ENCODE assay signal across 23 cellular contexts in the genomic region with DNA sequence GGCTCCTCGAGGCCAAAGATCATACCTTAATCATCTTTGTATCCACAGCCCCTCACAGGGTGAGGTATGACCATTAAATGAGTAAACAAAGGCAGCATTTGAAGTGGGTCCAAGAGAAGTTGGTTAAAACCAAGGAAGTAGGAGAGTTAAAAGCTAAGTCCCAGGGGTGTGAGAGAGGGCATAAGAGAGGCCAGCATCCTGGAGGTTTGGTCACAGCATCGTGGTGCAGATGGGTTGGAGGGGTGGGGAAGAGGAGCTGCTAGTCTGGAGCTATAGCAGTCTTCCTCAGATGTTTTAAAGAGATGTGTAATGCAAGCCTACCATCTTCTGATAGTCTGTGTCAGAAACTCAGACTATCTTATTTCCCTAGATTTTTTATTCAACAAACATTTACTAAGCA.
"Had no signal": no experiment of that assay in that cellular context is flagged by ENCODE, and none has a peak within 500 bp of the region (broad histone marks: within the 10 kb centered on the region; RNA-seq: fewer than 3 reads in every experiment).

No MANE protein-coding gene starts in this region.

- H3K27me3 ChIP-seq: brain microvascular endothelial cell, SJSA1 had no signal

- H3K36me3 Mint-ChIP-seq: activated naive CD4-positive, alpha-beta T cell treated with anti-CD3 and anti-CD28 coated beads, Interleukin-2, amount 10 ng/mL, durations not matched to agents 7 days and 5 days had no signal

- H3K27me3 Mint-ChIP-seq: activated CD8-positive, alpha-beta T cell treated with anti-CD3 and anti-CD28 coated beads for 36 hours; activated naive CD4-positive, alpha-beta T cell treated with anti-CD3 and anti-CD28 coated beads, Interleukin-2, amount 10 ng/mL, durations not matched to agents 7 days and 5 days; activated naive CD8-positive, alpha-beta T cell treated with anti-CD3 and anti-CD28 coated beads for 36 hours had no signal

- DNase-seq: activated CD4-positive, alpha-beta T cell treated with anti-CD3 and anti-CD28 coated beads for 4 hours; activated CD8-positive, alpha-beta memory T cell treated with anti-CD3 and anti-CD28 coated beads, Interleukin-2, amount 50 U/mL, for 4 hours; activated CD8-positive, alpha-beta T cell treated with anti-CD3 and anti-CD28 coated beads for 36 hours; activated gamma-delta T cell treated with Interleukin-2 at 50 U/mL for 16 hours; activated naive CD4-positive, alpha-beta T cell treated with anti-CD3 and anti-CD28 coated beads, Interleukin-2, amount 10 ng/mL, durations not matched to agents 7 days and 5 days; activated naive CD8-positive, alpha-beta T cell treated with anti-CD3 and anti-CD28 coated beads for 36 hours; activated T-cell treated with anti-CD3 and anti-CD28 coated beads, Interleukin-2, amount 50 U/mL, for 72 hours; brain microvascular endothelial cell; Karpas-422; NCI-H1048; NCI-H146; NCI-H187 treated with DMSO at 0.1 percent for 48 hours; NCI-H2081 treated with DMSO at 0.1 percent for 48 hours; NCI-H2227 treated with DMSO at 0.1 percent for 48 hours; NCI-H446 treated with DMSO at 0.1 percent for 48 hours; NCI-H524 treated with DMSO at 0.1 percent for 48 hours; NCI-H774; SW 1271 had no signal

- ATAC-seq: activated CD4-positive, CD25-positive, alpha-beta regulatory T cell treated with anti-CD3 and anti-CD28 coated beads, Interleukin-2, amount 50 U/mL, for 24 hours; activated CD8-positive, alpha-beta T cell treated with anti-CD3 and anti-CD28 coated beads for 36 hours; activated T-cell treated with anti-CD3 and anti-CD28 coated beads, Interleukin-2, amount 50 U/mL, for 72 hours; K562; SK-N-SH treated with all-trans-retinoic acid at 6 μM for 48 hours had no signal

- H3K9me3 Mint-ChIP-seq: activated CD8-positive, alpha-beta T cell treated with anti-CD3 and anti-CD28 coated beads for 36 hours; activated naive CD4-positive, alpha-beta T cell treated with anti-CD3 and anti-CD28 coated beads, Interleukin-2, amount 10 ng/mL, durations not matched to agents 7 days and 5 days; activated naive CD8-positive, alpha-beta T cell treated with anti-CD3 and anti-CD28 coated beads for 36 hours; activated T-helper 2 cell treated with anti-CD3 and anti-CD28 coated beads, Interferon-gamma antibody, Interleukin-2, Interleukin-4, amounts not matched to agents 10 μg/mL and 5 μg/mL and 100 μg/mL, durations not matched to agents 14 hours and 24 hours and 36 hours had no signal

- H3K27ac Mint-ChIP-seq: activated CD8-positive, alpha-beta T cell treated with anti-CD3 and anti-CD28 coated beads for 36 hours; activated naive CD4-positive, alpha-beta T cell treated with anti-CD3 and anti-CD28 coated beads, Interleukin-2, amount 10 ng/mL, durations not matched to agents 7 days and 5 days; activated naive CD8-positive, alpha-beta T cell treated with anti-CD3 and anti-CD28 coated beads for 36 hours; activated T-cell treated with anti-CD3 and anti-CD28 coated beads, Interleukin-2, amount 50 U/mL, for 72 hours; activated T-helper 2 cell treated with anti-CD3 and anti-CD28 coated beads, Interferon-gamma antibody, Interleukin-2, Interleukin-4, amounts not matched to agents 10 μg/mL and 5 μg/mL and 100 μg/mL, durations not matched to agents 14 hours and 24 hours and 36 hours had no signal

- H3K4me3 Mint-ChIP-seq: activated CD8-positive, alpha-beta T cell treated with anti-CD3 and anti-CD28 coated beads for 36 hours; activated naive CD4-positive, alpha-beta T cell treated with anti-CD3 and anti-CD28 coated beads, Interleukin-2, amount 10 ng/mL, durations not matched to agents 7 days and 5 days; activated naive CD8-positive, alpha-beta T cell treated with anti-CD3 and anti-CD28 coated beads for 36 hours; activated T-cell treated with anti-CD3 and anti-CD28 coated beads, Interleukin-2, amount 50 U/mL, for 72 hours had no signal

- H3K4me3 ChIP-seq: K562, SJSA1 had no signal

- H3K9me3 ChIP-seq: SJSA1 had no signal

- H3K27ac ChIP-seq: brain microvascular endothelial cell, SJSA1 had no signal
